In genomic region chr9:114388764-114389375, GRCh38 we compare ENCODE assay signal across 11 cellular contexts. TPM values are rescaled to one million over a fixed set of nuclear protein-coding genes. Genes with fewer than 3 reads are reported as not detected.
A peak's percentile ranks its signal among the peaks of the same experiment; 100 is the strongest.
DNase-seq lines count a peak whose midpoint lies in the region; ATAC-seq and TF ChIP-seq lines count a peak whose summit lies in the region.
"Had no signal": no experiment of that assay in that cellular context is flagged by ENCODE, and none has a peak within 500 bp of the region (broad histone marks: within the 10 kb centered on the region; RNA-seq: fewer than 3 reads in every experiment).

No MANE protein-coding gene starts in this region.

- peak in 1 of 7 experiments; percentile 22 for DNase-seq in CD8-positive, alpha-beta T cell
- no peak for DNase-seq in NB4 (ENCODE audit: low read depth)
- DNase-seq in C1 segment of cervical spinal cord (lab: John Stamatoyannopoulos, UW): no peak
- DNase-seq in iPS-NIHi7 (ENCODE audit: extremely low spot score): no peak
- DNase-seq: activated effector memory CD4-positive, alpha-beta T cell treated with Interleukin-2 at 50 U/mL for 16 hours; foreskin fibroblast; stimulated activated CD8-positive, alpha-beta memory T cell treated with anti-CD3 and anti-CD28 coated beads, Interleukin-4, amount 100 ng/mL, for 48 hours had no signal

- H3K9me3 ChIP-seq in CD8-positive, alpha-beta T cell (ENCODE audit: low read length): no peaks in the 10 kb centered on the region
- no peaks in the 10 kb centered on the region for H3K9me3 ChIP-seq in duodenal mucosa (ENCODE audit: control insufficient read depth in 1 of 2, low read length in 2 of 2)

- CTCF ChIA-PET in CD8-positive, alpha-beta T cell (lab: Charles Lee): interaction anchor here (0.9 to 6.6 kb wide), 11 partner anchors 7 to 265 kb away, joined by 3 to 67 read pairs (median 7); no protein-coding TSS in a partner anchor

- intact Hi-C loops in CD8-positive, alpha-beta T cell (cut with DNase I, micrococcal nuclease): loop anchor here in 1 of 2 experiments (1.0 to 10.0 kb wide), 3 partner anchors 40 to 536 kb away; partner anchors contain the start of gene ATP6V1G1

- no peak for TF ChIP-seq CTCF in CD8-positive, alpha-beta T cell (IDR thresholded peaks at IDR 0.05)
- TF ChIP-seq CTCF in NB4 (IDR thresholded peaks at IDR 0.05; ENCODE audit: low read depth, low read length): no peak

- H3K4me1 ChIP-seq in CD8-positive, alpha-beta T cell (ENCODE audit: insufficient read depth, low read length): peaks cover 69% of the 10 kb centered on the region
- peaks cover 61 to 78% of the 10 kb centered on the region in 2 donors for H3K4me1 ChIP-seq in duodenal mucosa (ENCODE audit: control insufficient read depth in 1 of 2, insufficient read depth in 2 of 2, low read length in 2 of 2)
- H3K4me1 ChIP-seq in rectal smooth muscle tissue (ENCODE audit: control insufficient read depth, insufficient read depth, low read length): peaks cover 34% of the 10 kb centered on the region

- peak overlapping the region; percentile 89 for H3K4me3 ChIP-seq in CD8-positive, alpha-beta T cell (ENCODE audit: low read depth, low read length)
- H3K4me3 ChIP-seq in NB4 (ENCODE audit: low read depth, low read length): peak overlapping the region; percentile 89
- peak overlapping the region; percentile 77 to 84 for H3K4me3 ChIP-seq in duodenal mucosa (ENCODE audit: low read depth in 1 of 2, low read length in 2 of 2)
- no peak overlapping the region for H3K4me3 ChIP-seq in rectal smooth muscle tissue (ENCODE audit: low read length)

- H3K9ac ChIP-seq in duodenal mucosa (ENCODE audit: low read depth in 1 of 2, low read length in 2 of 2): peak overlapping the region; percentile 83 to 85
- no peak overlapping the region for H3K9ac ChIP-seq in rectal smooth muscle tissue (ENCODE audit: low read length)

- no peaks in the 10 kb centered on the region for H3K9me3 Mint-ChIP-seq in CD8-positive, alpha-beta T cell

- peak overlapping the region; percentile 99 for H3K4me3 Mint-ChIP-seq in CD8-positive, alpha-beta T cell

- H3K36me3 Mint-ChIP-seq in CD8-positive, alpha-beta T cell: peaks cover 57% of the 10 kb centered on the region

- H3K27me3 ChIP-seq in CD8-positive, alpha-beta T cell (ENCODE audit: insufficient read depth, low read length): no peaks in the 10 kb centered on the region
- H3K27me3 ChIP-seq in duodenal mucosa (ENCODE audit: control insufficient read depth in 1 of 2, insufficient read depth in 2 of 2, low read length in 2 of 2) (no peaks in the 10 kb centered on the region), rectal smooth muscle tissue (ENCODE audit: control insufficient read depth, insufficient read depth, low read length) (no peaks in the 10 kb centered on the region)

- POLR2A ChIA-PET in CD8-positive, alpha-beta T cell (lab: Charles Lee): interaction anchor here (0.9 to 15.8 kb wide), 12 partner anchors 8 to 277 kb away, joined by 3 to 535 read pairs (median 14); partner anchors contain the start of gene ATP6V1G1

- peak overlapping the region; percentile 95 for H3K27ac Mint-ChIP-seq in CD8-positive, alpha-beta T cell

- no peaks in the 10 kb centered on the region for H3K36me3 ChIP-seq in CD8-positive, alpha-beta T cell (ENCODE audit: insufficient read depth, low read length)
- H3K36me3 ChIP-seq in duodenal mucosa (ENCODE audit: control insufficient read depth in 1 of 2, insufficient read depth in 2 of 2, low read length in 2 of 2) (peaks cover 0 to 3% of the 10 kb centered on the region in 2 donors), rectal smooth muscle tissue (ENCODE audit: control insufficient read depth, insufficient read depth, low read length) (no peaks in the 10 kb centered on the region)

- no peaks in the 10 kb centered on the region for H3K27me3 Mint-ChIP-seq in CD8-positive, alpha-beta T cell (ENCODE audit: low read depth)

- TF ChIP-seq POLR2A in NB4 (IDR thresholded peaks at IDR 0.05; ENCODE audit: extremely low read depth, insufficient read length): no peak

- H3K4me1 Mint-ChIP-seq in CD8-positive, alpha-beta T cell (ENCODE audit: low read depth): peaks cover 77% of the 10 kb centered on the region

- peak overlapping the region; percentile 90 for H3K27ac ChIP-seq in CD8-positive, alpha-beta T cell (ENCODE audit: low read depth, low read length)
- H3K27ac ChIP-seq in duodenal mucosa (ENCODE audit: low read depth, low read length) (peak overlapping the region; percentile 86), rectal smooth muscle tissue (ENCODE audit: low read depth, low read length) (peak overlapping the region; percentile 88)

- ATAC-seq in CD8-positive, alpha-beta T cell: no peak
- ATAC-seq in HG02610 (IDR thresholded peaks at IDR 0.05; ENCODE audit: unreplicated experiment) (no peak), GM19397 (IDR thresholded peaks at IDR 0.05; ENCODE audit: unreplicated experiment) (no peak)

RNA-seq across cellular contexts. Expression of gene AKNA, which starts 1.1 kb away (rescaled TPM):
- 100 to 1,000 TPM; 249 to 269 TPM for total RNA-seq in CD8-positive, alpha-beta T cell

RNA-seq across cellular contexts. Expression of gene ORM2, which starts 59.2 kb away (rescaled TPM):
- not detected for total RNA-seq in CD8-positive, alpha-beta T cell
